In the genomic region with DNA sequence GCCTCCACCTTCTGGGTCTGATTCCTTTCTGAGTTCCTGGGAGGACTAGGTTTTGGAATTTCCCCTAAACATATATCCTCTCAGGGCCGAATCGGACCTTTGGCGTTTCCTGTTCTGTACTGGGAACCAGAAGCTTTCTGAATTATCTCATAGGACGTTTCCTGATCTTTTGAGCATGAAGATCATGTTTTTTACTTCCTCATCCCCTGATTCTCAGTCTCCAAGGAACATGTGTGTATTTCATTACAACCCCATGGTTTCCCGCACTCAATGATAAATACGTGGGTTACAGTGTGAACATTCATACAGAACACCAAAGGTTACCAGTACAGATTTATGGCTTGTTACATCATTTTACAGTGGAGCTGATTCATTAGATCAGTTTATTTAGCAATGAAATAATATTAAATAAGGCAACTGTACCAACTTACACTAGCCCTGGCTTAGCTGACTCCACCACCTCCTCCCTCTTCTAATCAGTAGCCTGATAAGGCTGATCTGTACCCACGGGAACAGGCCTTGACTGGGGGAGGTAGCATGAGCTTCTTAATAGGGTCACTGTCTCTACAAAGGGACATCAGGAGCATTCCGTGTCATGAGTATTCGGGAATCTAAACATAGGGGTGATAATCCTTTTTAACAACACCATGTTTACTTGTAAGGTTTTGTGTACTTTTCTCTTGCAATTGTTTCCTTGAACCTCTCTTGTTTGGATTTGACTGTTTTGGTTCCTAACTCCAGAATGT, we compare ENCODE assay signal across 12 cellular contexts. TPM values are rescaled to one million over a fixed set of nuclear protein-coding genes. Genes with fewer than 3 reads are reported as not detected.
DNase-seq lines count a peak whose midpoint lies in the region; ATAC-seq and TF ChIP-seq lines count a peak whose summit lies in the region.
"Had no signal": no experiment of that assay in that cellular context is flagged by ENCODE, and none has a peak within 500 bp of the region (broad histone marks: within the 10 kb centered on the region; RNA-seq: fewer than 3 reads in every experiment).

No MANE protein-coding gene starts in this region.

- DNase-seq in AG10803 (ENCODE audit: low read depth): peak; percentile 77
- peak in 1 of 3 donors; percentile 62 for DNase-seq in Peyer's patch
- peak; percentile 75 for DNase-seq in fibroblast of pulmonary artery (ENCODE audit: low read depth)
- DNase-seq in NCI-H2196 (lab: John Stamatoyannopoulos, UW; ENCODE audit: unreplicated experiment): no peak
- DNase-seq in NCI-H345 (lab: John Stamatoyannopoulos, UW): no peak
- no peak for DNase-seq in pons (ENCODE audit: low spot score)
- DNase-seq: activated T-cell treated with anti-CD3 and anti-CD28 coated beads, Interleukin-2, amount 50 U/mL, for 24 hours; stimulated activated CD8-positive, alpha-beta memory T cell treated with anti-CD3 and anti-CD28 coated beads, Interleukin-4, amount 100 ng/mL, for 48 hours; T-helper 17 cell had no signal

- peak overlapping the region in 3 of 4 donors; percentile 44 to 84 (median 74) for H3K27ac ChIP-seq in Peyer's patch
- H3K27ac ChIP-seq: neutrophil had no signal

- H3K4me1 Mint-ChIP-seq in nephron: peaks cover 8% of the 10 kb centered on the region

- H3K4me3 Mint-ChIP-seq in nephron: no peak overlapping the region
- H3K4me3 Mint-ChIP-seq: activated T-cell treated with anti-CD3 and anti-CD28 coated beads, Interleukin-2, amount 50 U/mL, for 24 hours; T-helper 17 cell had no signal

- H3K36me3 ChIP-seq in Peyer's patch: no peaks in the 10 kb centered on the region
- H3K36me3 ChIP-seq: neutrophil had no signal

- peak overlapping the region; percentile 56 to 89 (median 79) for H3K27ac Mint-ChIP-seq in nephron
- H3K27ac Mint-ChIP-seq: activated T-cell treated with anti-CD3 and anti-CD28 coated beads, Interleukin-2, amount 50 U/mL, for 24 hours; T-helper 17 cell had no signal

- peaks cover 9% of the 10 kb centered on the region for H3K9me3 Mint-ChIP-seq in nephron
- H3K9me3 Mint-ChIP-seq: activated T-cell treated with anti-CD3 and anti-CD28 coated beads, Interleukin-2, amount 50 U/mL, for 24 hours had no signal

- peaks cover 0 to 22% (median 0%) of the 10 kb centered on the region in 4 donors for H3K4me1 ChIP-seq in Peyer's patch

- no peak for ATAC-seq in HG02642 (IDR thresholded peaks at IDR 0.05; ENCODE audit: poor library complexity, unreplicated experiment)
- ATAC-seq: T-helper 17 cell had no signal

- H3K4me3 ChIP-seq in AG10803 (ENCODE audit: low read length): no peak overlapping the region
- H3K4me3 ChIP-seq in Peyer's patch: no peak overlapping the region
- H3K4me3 ChIP-seq in fibroblast of pulmonary artery (replicated peaks; ENCODE audit: low read depth, low read length): no peak overlapping the region

- no peaks in the 10 kb centered on the region for H3K9me3 ChIP-seq in Peyer's patch
- H3K9me3 ChIP-seq: neutrophil had no signal

- TF ChIP-seq POLR2A in Peyer's patch (IDR thresholded peaks at IDR 0.05): peak in 1 of 2 donors; percentile 25

- no peaks in the 10 kb centered on the region for H3K27me3 Mint-ChIP-seq in nephron (ENCODE audit: low read depth)
- H3K27me3 Mint-ChIP-seq: activated T-cell treated with anti-CD3 and anti-CD28 coated beads, Interleukin-2, amount 50 U/mL, for 24 hours had no signal

- no peaks in the 10 kb centered on the region for H3K36me3 Mint-ChIP-seq in nephron (ENCODE audit: low read depth)

- H3K27me3 ChIP-seq in Peyer's patch: no peaks in the 10 kb centered on the region

- TF ChIP-seq CTCF in AG10803 (conservative IDR thresholded peaks at IDR 0.05; ENCODE audit: low read length) (no peak), Peyer's patch (IDR thresholded peaks at IDR 0.05) (no peak), fibroblast of pulmonary artery (IDR thresholded peaks at IDR 0.05; ENCODE audit: low read length, missing control alignments) (no peak), nephron (IDR thresholded peaks at IDR 0.05; ENCODE audit: unreplicated experiment in 3 of 3) (no peak)

RNA-seq across cellular contexts. Expression of a gene that starts 57.8 kb away (rescaled TPM):
- total RNA-seq in Peyer's patch: 10 to 100 TPM; 26.4 to 96.8 (median 61.2) TPM

Comparison
In these comparisons a context has a peak if more than half of its experiments do, and no peak if none do; other contexts are left out.
1. DNase-seq: peak in AG10803 (single experiment) and fibroblast of pulmonary artery (single experiment); none in NCI-H2196 (single experiment), NCI-H345 (single experiment) and pons (single experiment).